Comparison of ENCODE assay signal across 23 cellular contexts in the genomic region with DNA sequence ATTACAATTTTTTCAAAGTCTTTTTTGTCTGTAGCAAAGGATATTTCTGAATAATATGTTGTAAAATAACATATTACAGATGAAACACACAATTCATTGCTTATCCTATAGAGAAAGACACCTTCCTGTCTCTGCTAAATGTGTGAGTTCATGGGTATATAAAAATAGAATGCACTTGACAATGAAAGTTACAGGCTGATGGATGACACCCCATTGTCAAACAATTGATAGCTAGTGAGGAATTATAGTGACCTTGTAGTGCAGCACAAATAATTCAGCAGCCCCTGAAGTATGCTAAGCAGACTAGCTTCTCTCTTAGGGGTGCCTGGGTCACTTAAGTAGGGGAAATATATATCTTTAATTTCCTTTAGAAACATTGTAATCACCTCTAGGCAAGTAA.
"Had no signal": no experiment of that assay in that cellular context is flagged by ENCODE, and none has a peak within 500 bp of the region (broad histone marks: within the 10 kb centered on the region; RNA-seq: fewer than 3 reads in every experiment).

No MANE protein-coding gene starts in this region.

- H3K4me3 ChIP-seq: colonic mucosa, esophagus squamous epithelium, gastrocnemius medialis, heart right ventricle, left lung, lower lobe of right lung, mucosa of descending colon had no signal

- H3K9me3 ChIP-seq: colonic mucosa, esophagus squamous epithelium, gastrocnemius medialis, heart right ventricle, left lung, lower lobe of right lung, mucosa of descending colon had no signal

- H3K36me3 ChIP-seq: colonic mucosa, esophagus squamous epithelium, gastrocnemius medialis, heart right ventricle, left lung, lower lobe of right lung had no signal

- ATAC-seq: effector memory CD8-positive, alpha-beta T cell; esophagus mucosa; gastrocnemius medialis; heart right ventricle; left cardiac atrium; left lung; left ventricle myocardium superior; lower lobe of right lung; mucosa of descending colon had no signal

- H3K27ac ChIP-seq: colonic mucosa, epithelial cell of prostate, esophagus squamous epithelium, gastrocnemius medialis, heart right ventricle, left lung, lower lobe of right lung had no signal

- DNase-seq: colonic mucosa; cortex of kidney; effector CD8-positive, alpha-beta T cell; effector memory CD8-positive, alpha-beta T cell; endodermal cell; erythroblast; esophagus squamous epithelium; foreskin fibroblast; foreskin melanocyte; gastrocnemius medialis; glutamatergic neuron; head of caudate nucleus; heart right ventricle; hippocampal formation; left cardiac atrium; left lung; left ventricle myocardium superior; lower lobe of right lung; mesenchymal stem cell; mucosa of descending colon; naive B cell had no signal

- H3K27me3 ChIP-seq: colonic mucosa, esophagus squamous epithelium, gastrocnemius medialis, heart right ventricle, left lung had no signal
